25 cellular contexts compared by ENCODE assay signal in the genomic region with DNA sequence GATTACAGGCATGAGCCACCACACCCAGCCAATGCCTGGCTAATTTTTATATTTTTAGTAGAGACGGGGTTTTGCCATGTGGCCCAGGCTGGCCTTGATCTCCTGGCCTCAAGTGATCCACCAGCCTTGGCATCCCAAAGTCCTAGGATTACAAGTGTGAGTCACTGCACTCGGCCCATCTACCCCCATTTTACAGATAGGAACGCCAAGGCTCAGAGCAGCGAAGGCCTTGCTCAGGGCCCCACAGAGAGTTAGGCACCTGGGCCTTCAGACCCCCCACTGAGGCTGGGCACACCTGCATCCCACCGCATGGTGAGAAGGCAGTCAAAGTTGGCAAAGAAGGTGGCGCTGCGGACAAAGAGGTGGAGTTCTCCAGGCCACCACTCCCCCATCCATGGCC.
"Had no signal": no experiment of that assay in that cellular context is flagged by ENCODE, and none has a peak within 500 bp of the region (broad histone marks: within the 10 kb centered on the region; RNA-seq: fewer than 3 reads in every experiment).

No MANE protein-coding gene starts in this region.

- H3K4me3 ChIP-seq: colonic mucosa, esophagus squamous epithelium, gastrocnemius medialis, heart right ventricle, left lung, lower lobe of right lung, mucosa of descending colon had no signal

- ATAC-seq: effector memory CD8-positive, alpha-beta T cell; esophagus mucosa; gastrocnemius medialis; heart right ventricle; left cardiac atrium; left lung; left ventricle myocardium superior; lower lobe of right lung; mucosa of descending colon had no signal

- H3K9me3 ChIP-seq: colonic mucosa, esophagus squamous epithelium, gastrocnemius medialis, heart right ventricle, left lung, lower lobe of right lung, mucosa of descending colon had no signal

- H3K27me3 ChIP-seq: colonic mucosa had no signal

- H3K36me3 ChIP-seq: colonic mucosa, esophagus squamous epithelium, gastrocnemius medialis, heart right ventricle, left lung, lower lobe of right lung had no signal

- DNase-seq: colonic mucosa; cortex of kidney; effector CD8-positive, alpha-beta T cell; effector memory CD8-positive, alpha-beta T cell; endodermal cell; erythroblast; esophagus squamous epithelium; foreskin fibroblast; foreskin melanocyte; gastrocnemius medialis; glutamatergic neuron; head of caudate nucleus; heart right ventricle; hippocampal formation; left cardiac atrium; left lung; left ventricle myocardium superior; lower lobe of right lung; mesenchymal stem cell; mucosa of descending colon had no signal

- FAIRE-seq: endometrium, islet of Langerhans, keratinocyte had no signal

- H3K27ac ChIP-seq: colonic mucosa, epithelial cell of prostate, esophagus squamous epithelium, gastrocnemius medialis, heart right ventricle, left lung, lower lobe of right lung had no signal
